ENCODE assay signal across 8 cellular contexts in the genomic region with DNA sequence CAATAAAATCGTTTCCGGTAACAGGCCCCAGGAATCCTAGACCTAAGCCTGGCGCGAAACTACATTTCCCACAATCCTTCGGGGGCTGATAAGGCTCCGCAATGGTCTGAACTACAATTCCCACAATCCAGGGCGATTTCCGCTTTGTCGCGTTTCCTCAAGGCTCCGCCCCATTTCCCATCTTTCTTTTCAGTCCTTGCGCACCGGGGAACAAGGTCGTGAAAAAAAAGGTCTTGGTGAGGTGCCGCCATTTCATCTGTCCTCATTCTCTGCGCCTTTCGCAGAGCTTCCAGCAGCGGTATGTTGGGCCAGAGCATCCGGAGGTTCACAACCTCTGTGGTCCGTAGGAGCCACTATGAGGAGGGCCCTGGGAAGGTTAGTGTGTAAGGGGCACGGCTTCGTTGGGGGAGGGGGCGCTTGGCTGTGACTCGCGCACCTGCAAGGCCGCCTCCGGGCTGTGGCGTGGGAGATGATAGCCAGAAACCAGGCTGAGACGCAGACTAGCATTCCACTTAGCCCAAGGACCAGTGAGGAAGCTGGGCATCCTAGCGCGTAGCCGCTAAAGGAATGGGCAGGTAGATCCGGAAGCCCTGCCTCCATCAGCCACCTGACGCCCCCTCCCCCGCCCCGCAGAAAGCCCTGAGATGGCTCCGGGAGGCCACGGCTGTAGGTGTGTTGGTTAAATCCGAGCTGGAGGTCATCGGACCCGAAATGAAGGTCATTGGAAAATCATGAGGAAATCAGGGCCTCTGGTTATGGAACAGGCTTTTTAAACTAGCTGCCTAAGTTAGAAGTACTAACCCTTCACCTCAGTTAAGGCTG. TPM values are rescaled to one million over a fixed set of nuclear protein-coding genes. Genes with fewer than 3 reads are reported as not detected.
A peak's percentile ranks its signal among the peaks of the same experiment; 100 is the strongest.
DNase-seq lines count a peak whose midpoint lies in the region; ATAC-seq and TF ChIP-seq lines count a peak whose summit lies in the region.

A gene with protein sequence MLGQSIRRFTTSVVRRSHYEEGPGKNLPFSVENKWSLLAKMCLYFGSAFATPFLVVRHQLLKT (plus strand): TSS at position 186 of the 822 bp plus-strand sequence. CDS start 115 bp downstream, at position 301.

- H3K27ac ChIP-seq in temporal lobe (ENCODE audit: low read depth, low read length) = peak within 1 kb of the TSS; percentile 95

- H3K27ac Mint-ChIP-seq in activated naive CD8-positive, alpha-beta T cell = peak within 1 kb of the TSS; percentile 100

- H3K27me3 Mint-ChIP-seq in activated naive CD8-positive, alpha-beta T cell = peaks cover 4% of the 10 kb centered on the region

- TF ChIP-seq CTCF in GM10248 (IDR thresholded peaks at IDR 0.05; ENCODE audit: control extremely low read depth, extremely low read depth, low read depth, missing control alignments) = no peak

- H3K9me3 Mint-ChIP-seq in activated naive CD8-positive, alpha-beta T cell (ENCODE audit: low read depth) = no peaks in the 10 kb centered on the region

- CTCF ChIA-PET in GM10248 (lab: Yijun Ruan, JAX) = no interaction called here

- POLR2A ChIA-PET in GM10248 (lab: Yijun Ruan, JAX) = no interaction called here

- H3K4me1 Mint-ChIP-seq in activated naive CD8-positive, alpha-beta T cell (ENCODE audit: low read depth) = peaks cover 28% of the 10 kb centered on the region

- DNase-seq in GM10248 (ENCODE audit: extremely low spot score) (peak; percentile 92), NCI-H1105 (lab: John Stamatoyannopoulos, UW) (peak; percentile 87), SKM-1 treated with dmso at 0.1 percent for 144 hours (lab: John Stamatoyannopoulos, UW; ENCODE audit: unreplicated experiment) (peak; percentile 91), glomerular endothelial cell (ENCODE audit: extremely low read depth, low read depth, low spot score) (peak; percentile 92), occipital lobe (lab: John Stamatoyannopoulos, UW) (peak; percentile 88)

- H3K36me3 Mint-ChIP-seq in activated naive CD8-positive, alpha-beta T cell = peaks cover 16% of the 10 kb centered on the region

- peak within 1 kb of the TSS; percentile 100 for H3K4me3 Mint-ChIP-seq in activated naive CD8-positive, alpha-beta T cell

- ATAC-seq in HG02623 (IDR thresholded peaks at IDR 0.05; ENCODE audit: unreplicated experiment) = peak; percentile 98

RNA-seq across cellular contexts. Expression of the gene that starts here (rescaled TPM):
- total RNA-seq in glomerular endothelial cell = 474 and 508 TPM in 2 replicates
- 244 TPM for total RNA-seq in occipital lobe
- total RNA-seq in temporal lobe = 175 TPM

Comparison
In these comparisons a context has a peak if more than half of its experiments do, and no peak if none do; other contexts are left out.
1. Peak in every context shown above with its lines: DNase-seq, ATAC-seq and H3K27ac ChIP-seq.